In genomic region chr17:7431231-7431630, GRCh38 we compare ENCODE assay signal across 24 cellular contexts. TPM values are rescaled to one million over a fixed set of nuclear protein-coding genes. Genes with fewer than 3 reads are reported as not detected.
"Had no signal": no experiment of that assay in that cellular context is flagged by ENCODE, and none has a peak within 500 bp of the region (broad histone marks: within the 10 kb centered on the region; RNA-seq: fewer than 3 reads in every experiment).

No MANE protein-coding gene starts in this region.

- H3K4me2 ChIP-seq: KMS-11, SK-N-SH had no signal

- H3K9me2 ChIP-seq: SK-N-SH had no signal

- H3K9ac ChIP-seq: KMS-11, SK-N-SH had no signal

- H3K27ac ChIP-seq: KMS-11, RWPE1 had no signal

- DNase-seq: Kasumi-1, MM.1S, NCI-H1092 treated with DMSO at 0.1 percent for 48 hours, NCI-H1436, NCI-H187, NCI-H2029, NCI-H2081 treated with DMSO at 0.1 percent for 48 hours, NCI-H2171, NCI-H226, NCI-H446, NCI-H510A, NCI-H524 treated with DMSO at 0.1 percent for 48 hours, NCI-H69, NCI-H774, PC-3, SHP77, SK-N-SH, SW 1271 had no signal

- H3K9me3 ChIP-seq: SK-N-SH had no signal

RNA-seq across cellular contexts. Expression of gene SPEM3, which starts 2.6 kb away (rescaled TPM):
- total RNA-seq: HT-29, M059J, OCI-LY7, PC-3, SK-MEL-5 had no signal
- polyA plus RNA-seq: SK-N-SH had no signal

RNA-seq across cellular contexts. Expression of gene SPEM2, which starts 5.8 kb away (rescaled TPM):
- total RNA-seq: HT-29, M059J, OCI-LY7, PC-3, SK-MEL-5 had no signal
- polyA plus RNA-seq: SK-N-SH had no signal

RNA-seq across cellular contexts. Expression of gene SPEM1, which starts 11.1 kb away (rescaled TPM):
- total RNA-seq: HT-29, M059J, OCI-LY7, PC-3, SK-MEL-5 had no signal
- polyA plus RNA-seq: SK-N-SH had no signal
